ENCODE assay signal across 8 cellular contexts in the genomic region with DNA sequence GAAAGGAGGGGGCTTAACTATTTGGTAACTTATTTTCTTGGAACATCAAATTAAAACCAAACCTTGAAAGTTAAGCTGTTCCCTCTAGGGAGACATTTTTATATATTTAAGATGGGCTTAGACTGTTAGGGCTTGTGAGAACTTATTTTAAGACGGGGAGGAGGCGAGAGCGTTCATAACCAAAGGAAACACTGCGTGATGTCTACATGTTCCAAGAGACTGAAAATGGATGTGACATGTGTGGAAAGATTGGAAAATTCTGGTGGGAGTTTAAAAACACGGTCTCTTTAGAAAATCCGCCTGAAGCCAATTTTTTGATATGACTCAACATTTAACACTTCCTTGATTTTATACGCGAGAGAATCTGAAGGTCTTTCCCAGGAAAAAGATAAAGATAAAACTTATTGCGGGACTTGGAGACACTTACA. TPM values are rescaled to one million over a fixed set of nuclear protein-coding genes. Genes with fewer than 3 reads are reported as not detected.
DNase-seq lines count a peak whose midpoint lies in the region; ATAC-seq and FAIRE-seq lines count a peak whose summit lies in the region.

No MANE protein-coding gene starts in this region.

- H3K4me3 Mint-ChIP-seq in T-helper 1 cell treated with Interleukin-12 subunit alpha and Interleukin-12 subunit beta and Interleukin-4 antibody, amounts not matched to agents 30 μg/mL and 1 μg/mL, for 36 hours: peak overlapping the region; percentile 98
- peak overlapping the region; percentile 89 for H3K4me3 Mint-ChIP-seq in activated T-helper 17 cell treated with anti-CD3 and anti-CD28 coated beads, Interleukin-2, amount 50 U/mL, for 72 hours

- peak overlapping the region; percentile 98 for H3K27ac ChIP-seq in right cardiac atrium (ENCODE audit: low read length)
- peak overlapping the region; percentile 97 to 98 for H3K27ac ChIP-seq in small intestine (ENCODE audit: low read depth in 1 of 2, low read length in 1 of 2)

- peaks cover 42% of the 10 kb centered on the region for H3K36me3 Mint-ChIP-seq in T-helper 1 cell treated with Interleukin-12 subunit alpha and Interleukin-12 subunit beta and Interleukin-4 antibody, amounts not matched to agents 30 μg/mL and 1 μg/mL, for 36 hours (ENCODE audit: low read depth)
- H3K36me3 Mint-ChIP-seq in activated T-helper 17 cell treated with anti-CD3 and anti-CD28 coated beads, Interleukin-2, amount 50 U/mL, for 72 hours (ENCODE audit: low read depth): peaks cover 59% of the 10 kb centered on the region

- WGBS in right cardiac atrium: under 1% methylated on average over 9 of the region's 9 CpGs
- 0 to 1% (median 0%) methylated on average over 9 of the region's 9 CpGs for WGBS in small intestine, 3 donors

- peak overlapping the region; percentile 99 for H3K27ac Mint-ChIP-seq in T-helper 1 cell treated with Interleukin-12 subunit alpha and Interleukin-12 subunit beta and Interleukin-4 antibody, amounts not matched to agents 30 μg/mL and 1 μg/mL, for 36 hours
- peak overlapping the region; percentile 97 for H3K27ac Mint-ChIP-seq in activated T-helper 17 cell treated with anti-CD3 and anti-CD28 coated beads, Interleukin-2, amount 50 U/mL, for 72 hours

- no peak for ATAC-seq in activated T-helper 17 cell treated with anti-CD3 and anti-CD28 coated beads, Interleukin-2, amount 50 U/mL, for 72 hours (replicated peaks)
- peak in 1 of 2 donors; percentile 7 for ATAC-seq in right cardiac atrium
- no peak for ATAC-seq in HG03097 (IDR thresholded peaks at IDR 0.05; ENCODE audit: low FRiP score, unreplicated experiment)
- ATAC-seq in GM18502 (IDR thresholded peaks at IDR 0.05; ENCODE audit: poor library complexity, unreplicated experiment): no peak

- FAIRE-seq in small intestine (lab: Jason Lieb, UNC): no peak

- no peak for DNase-seq in T-helper 1 cell
- DNase-seq in right cardiac atrium: no peak
- DNase-seq in small intestine: no peak
- no peak for DNase-seq in NOMO-1 treated with DMSO at 0.1 percent for 48 hours (lab: John Stamatoyannopoulos, UW; ENCODE audit: unreplicated experiment)

- intact Hi-C loops in right cardiac atrium (cut with DNase I): no loop called here

- no peaks in the 10 kb centered on the region for H3K9me3 Mint-ChIP-seq in T-helper 1 cell treated with Interleukin-12 subunit alpha and Interleukin-12 subunit beta and Interleukin-4 antibody, amounts not matched to agents 30 μg/mL and 1 μg/mL, for 36 hours
- no peaks in the 10 kb centered on the region for H3K9me3 Mint-ChIP-seq in activated T-helper 17 cell treated with anti-CD3 and anti-CD28 coated beads, Interleukin-2, amount 50 U/mL, for 72 hours

- H3K4me3 ChIP-seq in right cardiac atrium (ENCODE audit: low read length) (peak overlapping the region; percentile 75), small intestine (ENCODE audit: low read depth in 1 of 2, low read length in 2 of 2) (peak overlapping the region; percentile 83 to 93)

- H3K4me1 ChIP-seq in right cardiac atrium (ENCODE audit: control insufficient read depth, insufficient read depth, low read length): no peaks in the 10 kb centered on the region
- H3K4me1 ChIP-seq in small intestine (ENCODE audit: control insufficient read depth in 2 of 2, insufficient read depth in 1 of 2, low read depth in 1 of 2, low read length in 1 of 2): no peaks in the 10 kb centered on the region

- no peaks in the 10 kb centered on the region for H3K27me3 Mint-ChIP-seq in T-helper 1 cell treated with Interleukin-12 subunit alpha and Interleukin-12 subunit beta and Interleukin-4 antibody, amounts not matched to agents 30 μg/mL and 1 μg/mL, for 36 hours (ENCODE audit: low read depth)
- H3K27me3 Mint-ChIP-seq in activated T-helper 17 cell treated with anti-CD3 and anti-CD28 coated beads, Interleukin-2, amount 50 U/mL, for 72 hours: no peaks in the 10 kb centered on the region

- H3K9me3 ChIP-seq in right cardiac atrium (ENCODE audit: control insufficient read depth, low read length) (no peaks in the 10 kb centered on the region), small intestine (ENCODE audit: control insufficient read depth, low read depth) (no peaks in the 10 kb centered on the region)

- no peaks in the 10 kb centered on the region for H3K27me3 ChIP-seq in right cardiac atrium (ENCODE audit: control insufficient read depth, insufficient read depth)
- H3K27me3 ChIP-seq in small intestine (ENCODE audit: control insufficient read depth in 2 of 2, insufficient read depth in 2 of 2, low read length in 2 of 2): no peaks in the 10 kb centered on the region

- H3K4me1 Mint-ChIP-seq in T-helper 1 cell treated with Interleukin-12 subunit alpha and Interleukin-12 subunit beta and Interleukin-4 antibody, amounts not matched to agents 30 μg/mL and 1 μg/mL, for 36 hours (ENCODE audit: low read depth): peaks cover 49% of the 10 kb centered on the region
- peaks cover 22% of the 10 kb centered on the region for H3K4me1 Mint-ChIP-seq in activated T-helper 17 cell treated with anti-CD3 and anti-CD28 coated beads, Interleukin-2, amount 50 U/mL, for 72 hours

- H3K36me3 ChIP-seq in small intestine (ENCODE audit: control insufficient read depth in 2 of 2, insufficient read depth in 2 of 2, low read length in 2 of 2): no peaks in the 10 kb centered on the region

RNA-seq across cellular contexts. Expression of gene PNRC2, which starts 0.7 kb away (rescaled TPM):
- total RNA-seq in activated T-helper 17 cell treated with anti-CD3 and anti-CD28 coated beads, Interleukin-2, amount 50 U/mL, for 72 hours: 100 to 1,000 TPM; 112 to 125 TPM
- total RNA-seq in right cardiac atrium: 100 to 1,000 TPM in 1 of 4 donors, 10 to 100 TPM in 3; 74.6 to 104 (median 87.6) TPM
- polyA plus RNA-seq in right cardiac atrium: 82.2 TPM
- polyA plus RNA-seq in small intestine: 100 to 1,000 TPM; 114 to 131 (median 122) TPM

RNA-seq across cellular contexts. Expression of gene SRSF10, which starts 19.8 kb away (rescaled TPM):
- total RNA-seq in activated T-helper 17 cell treated with anti-CD3 and anti-CD28 coated beads, Interleukin-2, amount 50 U/mL, for 72 hours: 100 to 1,000 TPM; 168 to 199 TPM
- total RNA-seq in right cardiac atrium: 10 to 100 TPM; 49.8 to 59.0 (median 53.0) TPM
- polyA plus RNA-seq in right cardiac atrium (39.8 TPM), small intestine (10 to 100 TPM; 35.9 to 59.9 (median 52.8) TPM)

RNA-seq across cellular contexts. Expression of gene CNR2, which starts 47.1 kb away (rescaled TPM):
- total RNA-seq in activated T-helper 17 cell treated with anti-CD3 and anti-CD28 coated beads, Interleukin-2, amount 50 U/mL, for 72 hours: under 1 TPM; 0.04 to 0.08 TPM
- not detected for total RNA-seq in right cardiac atrium
- polyA plus RNA-seq in right cardiac atrium (not detected), small intestine (under 1 TPM in 1 of 3 donors, not detected in 2; 0.15 TPM)
